ENCODE assay signal across 1 cellular context in the genomic region with DNA sequence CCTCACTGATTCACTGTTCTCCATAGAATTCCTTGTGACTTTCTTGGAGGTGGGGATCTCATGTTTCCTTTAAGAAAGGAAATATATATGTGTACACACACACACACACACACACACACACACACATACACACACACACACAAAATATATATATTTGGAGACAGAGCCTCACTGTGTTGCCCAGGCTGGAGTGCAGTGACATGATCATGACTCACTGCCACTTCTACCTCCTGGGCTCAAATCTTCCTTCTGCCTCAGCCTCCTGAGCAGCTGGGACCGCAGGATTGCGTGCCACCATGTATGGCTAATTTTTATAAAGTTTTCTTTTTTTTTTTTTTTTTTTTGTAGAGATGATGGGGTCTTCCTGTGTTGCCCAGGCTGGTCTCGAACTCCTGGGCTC.
TF ChIP-seq lines count a peak whose summit lies in the region.

No MANE protein-coding gene starts in this region.

TF ChIP-seq in IMR-90, 13 proteins besides CTCF, POLR2A, EP300 and RAD21 (continued from another document):
- TF ChIP-seq FOS (IDR thresholded peaks at IDR 0.05; ENCODE audit: low read depth, low read length), result no peak
- TF ChIP-seq, protein P1, sequence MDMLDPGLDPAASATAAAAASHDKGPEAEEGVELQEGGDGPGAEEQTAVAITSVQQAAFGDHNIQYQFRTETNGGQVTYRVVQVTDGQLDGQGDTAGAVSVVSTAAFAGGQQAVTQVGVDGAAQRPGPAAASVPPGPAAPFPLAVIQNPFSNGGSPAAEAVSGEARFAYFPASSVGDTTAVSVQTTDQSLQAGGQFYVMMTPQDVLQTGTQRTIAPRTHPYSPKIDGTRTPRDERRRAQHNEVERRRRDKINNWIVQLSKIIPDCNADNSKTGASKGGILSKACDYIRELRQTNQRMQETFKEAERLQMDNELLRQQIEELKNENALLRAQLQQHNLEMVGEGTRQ (IDR thresholded peaks at IDR 0.05; ENCODE audit: low read depth, low read length), result no peak
- no peak for TF ChIP-seq MXI1 (IDR thresholded peaks at IDR 0.05; ENCODE audit: borderline replicate concordance, low read depth, low read length)
- no peak for TF ChIP-seq MAZ (IDR thresholded peaks at IDR 0.05; ENCODE audit: borderline replicate concordance, low read depth, low read length)
